8 cellular contexts compared by ENCODE assay signal in the genomic region with DNA sequence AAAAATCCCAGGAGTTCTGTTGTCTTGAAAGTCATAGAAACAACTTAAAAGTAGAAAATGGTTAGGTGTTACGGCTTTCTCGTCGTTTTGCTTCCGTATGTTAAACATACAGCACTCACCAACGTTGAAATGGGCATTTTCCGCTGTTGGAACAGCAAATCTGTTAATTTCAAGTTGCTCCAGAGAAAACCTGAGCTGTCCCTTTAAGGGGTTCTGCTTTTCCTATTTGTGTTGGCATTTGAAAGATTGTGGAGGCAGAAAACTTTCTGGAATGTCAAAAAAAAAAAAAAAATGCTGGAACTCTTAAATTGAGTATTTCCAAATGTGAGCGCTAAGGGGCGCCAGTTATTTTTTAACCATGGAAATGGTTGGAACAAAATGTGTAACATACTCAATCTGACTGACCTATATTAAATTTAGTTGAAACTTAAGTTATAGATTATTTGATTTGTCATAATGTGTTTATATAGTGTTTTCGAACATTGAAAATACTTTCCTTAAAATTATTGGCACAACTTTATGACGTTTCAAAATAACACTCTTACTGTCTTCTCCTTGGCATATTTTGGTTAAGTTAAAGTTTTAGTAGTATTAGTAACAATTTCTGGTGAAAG. TPM values are rescaled to one million over a fixed set of nuclear protein-coding genes. Genes with fewer than 3 reads are reported as not detected.
DNase-seq lines count a peak whose midpoint lies in the region; ATAC-seq and TF ChIP-seq lines count a peak whose summit lies in the region.

No MANE protein-coding gene starts in this region.

- H3K27ac ChIP-seq in right atrium auricular region = peak overlapping the region; percentile 100
- H3K27ac ChIP-seq in rectal smooth muscle tissue (ENCODE audit: low read depth, low read length) = peak overlapping the region; percentile 94

- TF ChIP-seq CTCF in AG09319 (IDR thresholded peaks at IDR 0.05; ENCODE audit: low read depth, low read length) = peak; percentile 54
- peak; percentile 45 for TF ChIP-seq CTCF in GM12873 (IDR thresholded peaks at IDR 0.05; ENCODE audit: insufficient read depth, low read depth, low read length, missing control alignments)
- TF ChIP-seq CTCF in right atrium auricular region (IDR thresholded peaks at IDR 0.05) = peak; percentile 55 to 70

- H3K4me1 ChIP-seq in NT2/D1 (ENCODE audit: insufficient read depth, insufficient read length) (no peaks in the 10 kb centered on the region), right atrium auricular region (peaks cover 0 to 32% of the 10 kb centered on the region in 2 donors), rectal smooth muscle tissue (ENCODE audit: control insufficient read depth, insufficient read depth, low read length) (peaks cover 13% of the 10 kb centered on the region)

- no peak for ATAC-seq in GM18909 (IDR thresholded peaks at IDR 0.05; ENCODE audit: poor library complexity, unreplicated experiment)

- DNase-seq in AG09319 (ENCODE audit: extremely low read depth, low read depth) (peak; percentile 61), NT2/D1 (ENCODE audit: low read depth, low spot score) (no peak), amniotic epithelial cell (ENCODE audit: low read depth) (peak; percentile 87), right atrium auricular region (ENCODE audit: low spot score) (no peak), mesenteric fat pad (ENCODE audit: low spot score) (no peak)

- H3K9me3 ChIP-seq in NT2/D1 (ENCODE audit: insufficient read depth, low read length) (no peaks in the 10 kb centered on the region), right atrium auricular region (no peaks in the 10 kb centered on the region)

- H3K27me3 ChIP-seq in NT2/D1 (ENCODE audit: insufficient read depth, insufficient read length) = no peaks in the 10 kb centered on the region
- no peaks in the 10 kb centered on the region for H3K27me3 ChIP-seq in right atrium auricular region
- H3K27me3 ChIP-seq in rectal smooth muscle tissue (ENCODE audit: control insufficient read depth, insufficient read depth, low read length) = peaks cover 2% of the 10 kb centered on the region

- H3K36me3 ChIP-seq in NT2/D1 (ENCODE audit: insufficient read depth, insufficient read length, low read length) (no peaks in the 10 kb centered on the region), right atrium auricular region (no peaks in the 10 kb centered on the region), rectal smooth muscle tissue (ENCODE audit: control insufficient read depth, insufficient read depth, low read length) (no peaks in the 10 kb centered on the region)

- H3K4me3 ChIP-seq in NT2/D1 (ENCODE audit: insufficient read length, low read depth) (peak overlapping the region; percentile 72), right atrium auricular region (peak overlapping the region; percentile 93 to 98), rectal smooth muscle tissue (ENCODE audit: low read length) (peak overlapping the region; percentile 62)

- peak overlapping the region; percentile 70 for H3K9ac ChIP-seq in NT2/D1 (ENCODE audit: insufficient read length, low read depth)
- no peak overlapping the region for H3K9ac ChIP-seq in rectal smooth muscle tissue (ENCODE audit: low read length)

RNA-seq across cellular contexts. Expression of a gene that starts 2.2 kb away (rescaled TPM):
- total RNA-seq in right atrium auricular region = 100 to 1,000 TPM; 366 to 434 TPM
- total RNA-seq in mesenteric fat pad = 267 TPM

Comparison
In these comparisons a context has a peak if more than half of its experiments do, and no peak if none do; other contexts are left out.
1. DNase-seq: peak in AG09319 (single experiment) and amniotic epithelial cell (single experiment); none in NT2/D1 (single experiment), right atrium auricular region (single experiment) and mesenteric fat pad (single experiment).
2. Peak in every context shown above with its lines, with median percentiles within 50 percentile points of each other: CTCF ChIP-seq and H3K4me3 ChIP-seq.